ENCODE assay signal across 9 cellular contexts in the genomic region with DNA sequence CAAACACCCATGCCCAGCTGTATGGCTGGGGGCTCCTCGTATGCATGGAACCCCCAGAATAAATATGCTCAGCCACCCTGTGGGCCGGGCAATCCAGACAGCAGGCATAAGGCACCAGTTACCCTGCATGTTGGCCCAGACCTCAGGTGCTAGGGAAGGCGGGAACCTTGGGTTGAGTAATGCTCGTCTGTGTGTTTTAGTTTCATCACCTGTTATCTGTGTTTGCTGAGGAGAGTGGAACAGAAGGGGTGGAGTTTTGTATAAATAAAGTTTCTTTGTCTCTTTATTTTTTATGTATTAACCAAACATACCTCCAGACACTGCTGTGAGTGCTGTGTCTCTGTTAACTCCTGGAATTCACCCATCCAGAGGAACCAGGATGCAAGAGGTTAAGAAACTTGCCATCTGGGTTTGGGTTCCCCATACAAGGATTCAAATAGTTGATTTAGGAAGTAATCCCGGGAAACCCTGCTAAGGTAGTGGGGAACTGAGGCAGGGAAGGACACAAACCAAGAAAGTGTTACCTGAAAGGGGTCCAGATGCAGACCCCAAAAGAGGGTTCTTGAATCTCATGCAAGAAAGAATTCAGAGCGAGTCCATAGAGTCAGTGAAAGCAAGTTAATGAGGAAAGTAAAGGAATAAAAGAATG. TPM values are rescaled to one million over a fixed set of nuclear protein-coding genes. Genes with fewer than 3 reads are reported as not detected.
A peak's percentile ranks its signal among the peaks of the same experiment; 100 is the strongest.
DNase-seq lines count a peak whose midpoint lies in the region; ATAC-seq and TF ChIP-seq lines count a peak whose summit lies in the region.
"Had no signal": no experiment of that assay in that cellular context is flagged by ENCODE, and none has a peak within 500 bp of the region (broad histone marks: within the 10 kb centered on the region; RNA-seq: fewer than 3 reads in every experiment).

No MANE protein-coding gene starts in this region.

- intact Hi-C loops in activated naive CD4-positive, alpha-beta T cell treated with anti-CD3 and anti-CD28 coated beads for 36 hours (cut with micrococcal nuclease) = loop anchor here (5.0 kb wide), 1 partner anchor 112 kb away; no protein-coding TSS in a partner anchor
- intact Hi-C loops in stomach (cut with DNase I; ENCODE audit: low total_unique reads) (loop anchor here (10.0 kb wide), 1 partner anchor 50 kb away; the partner anchor contains the start of gene IL4R), right cardiac atrium (cut with DNase I) (loop anchor here in 3 of 4 donors (2.0 to 10.0 kb wide), 4 partner anchors 130 to 190 kb away; no protein-coding TSS in a partner anchor)

- ATAC-seq in T-cell (replicated peaks in 1 of 4) (no peak), gastroesophageal sphincter (no peak), right cardiac atrium (no peak)

- H3K9me3 ChIP-seq in gastroesophageal sphincter (no peaks in the 10 kb centered on the region), stomach (no peaks in the 10 kb centered on the region), right cardiac atrium (ENCODE audit: control insufficient read depth, low read length) (no peaks in the 10 kb centered on the region)

- peak overlapping the region in 3 of 4 donors; percentile 58 to 70 (median 59) for H3K27ac ChIP-seq in gastroesophageal sphincter
- peak overlapping the region; percentile 35 to 75 (median 52) for H3K27ac ChIP-seq in stomach
- H3K27ac ChIP-seq in right cardiac atrium (ENCODE audit: low read length) = no peak overlapping the region

- peaks cover 51% of the 10 kb centered on the region for H3K36me3 Mint-ChIP-seq in activated naive CD4-positive, alpha-beta T cell treated with anti-CD3 and anti-CD28 coated beads for 36 hours (ENCODE audit: low read depth)
- peaks cover 30% of the 10 kb centered on the region for H3K36me3 Mint-ChIP-seq in T-cell

- H3K27me3 Mint-ChIP-seq in activated naive CD4-positive, alpha-beta T cell treated with anti-CD3 and anti-CD28 coated beads for 36 hours (ENCODE audit: low read depth) = no peaks in the 10 kb centered on the region
- no peaks in the 10 kb centered on the region for H3K27me3 Mint-ChIP-seq in T-cell

- H3K4me1 Mint-ChIP-seq in activated naive CD4-positive, alpha-beta T cell treated with anti-CD3 and anti-CD28 coated beads for 36 hours (ENCODE audit: low read depth) = peaks cover 69% of the 10 kb centered on the region
- H3K4me1 Mint-ChIP-seq in T-cell = peaks cover 56 to 67% (median 59%) of the 10 kb centered on the region in 3 donors

- TF ChIP-seq CTCF in gastroesophageal sphincter (IDR thresholded peaks at IDR 0.05) = no peak
- no peak for TF ChIP-seq CTCF in stomach (IDR thresholded peaks at IDR 0.05)

- H3K4me3 ChIP-seq in gastroesophageal sphincter (no peak overlapping the region), stomach (no peak overlapping the region), right cardiac atrium (ENCODE audit: low read length) (no peak overlapping the region)

- no peak overlapping the region for H3K4me3 Mint-ChIP-seq in activated naive CD4-positive, alpha-beta T cell treated with anti-CD3 and anti-CD28 coated beads for 36 hours
- H3K4me3 Mint-ChIP-seq in T-cell = no peak overlapping the region

- peaks cover 4% of the 10 kb centered on the region for H3K9me3 Mint-ChIP-seq in activated naive CD4-positive, alpha-beta T cell treated with anti-CD3 and anti-CD28 coated beads for 36 hours
- H3K9me3 Mint-ChIP-seq in T-cell = peaks cover 0 to 2% (median 0%) of the 10 kb centered on the region in 3 donors

- CTCF ChIA-PET in activated naive CD4-positive, alpha-beta T cell treated with anti-CD3 and anti-CD28 coated beads for 36 hours (lab: Charles Lee) = interaction anchor here (6.1 to 11.6 kb wide), 2 partner anchors 128 to 185 kb away, joined by 70 to 132 read pairs; no protein-coding TSS in a partner anchor
- CTCF ChIA-PET in T-cell (lab: Charles Lee) = interaction anchor here (0.6 kb wide), 3 partner anchors 15 to 75 kb away, joined by 3 to 4 read pairs (median 3); no protein-coding TSS in a partner anchor

- WGBS in gastroesophageal sphincter (ENCODE audit: low coverage in 1 of 2), 2 donors = 57 to 64% methylated on average over 4 to 5 of the region's 6 CpGs
- WGBS in stomach, 5 donors = 26 to 47% (median 40%) methylated on average over 6 of the region's 6 CpGs
- WGBS in right cardiac atrium = 72% methylated on average over 6 of the region's 6 CpGs

- H3K4me1 ChIP-seq in gastroesophageal sphincter (peaks cover 0 to 35% (median 12%) of the 10 kb centered on the region in 3 donors), stomach (peaks cover 30 to 54% (median 40%) of the 10 kb centered on the region in 4 donors), right cardiac atrium (ENCODE audit: control insufficient read depth, insufficient read depth, low read length) (peaks cover 4% of the 10 kb centered on the region)

- H3K36me3 ChIP-seq in gastroesophageal sphincter = peaks cover 0 to 49% of the 10 kb centered on the region in 2 donors
- H3K36me3 ChIP-seq in stomach = peaks cover 46 to 52% (median 49%) of the 10 kb centered on the region in 4 donors

- TF ChIP-seq POLR2A in gastroesophageal sphincter (IDR thresholded peaks at IDR 0.05) (no peak), stomach (IDR thresholded peaks at IDR 0.05) (no peak)

- peak; percentile 64 for DNase-seq in activated naive CD4-positive, alpha-beta T cell treated with anti-CD3 and anti-CD28 coated beads for 36 hours
- no peak for DNase-seq in activated naive CD4-positive, alpha-beta T cell (lab: John Stamatoyannopoulos, UW)
- no peak for DNase-seq in T-cell
- peak; percentile 62 for DNase-seq in stomach
- DNase-seq in NCI-H2227 treated with DMSO at 0.1 percent for 48 hours (lab: John Stamatoyannopoulos, UW) = no peak
- DNase-seq in right cardiac atrium = no peak
- DNase-seq in dermis blood vessel endothelial cell = no peak
- DNase-seq: hippocampal formation had no signal

- H3K27me3 ChIP-seq in gastroesophageal sphincter (no peaks in the 10 kb centered on the region), stomach (no peaks in the 10 kb centered on the region), right cardiac atrium (ENCODE audit: control insufficient read depth, insufficient read depth) (no peaks in the 10 kb centered on the region)

- POLR2A ChIA-PET in T-cell (lab: Charles Lee) = no interaction called here

- TF ChIP-seq EP300 in gastroesophageal sphincter (IDR thresholded peaks at IDR 0.05) = no peak
- no peak for TF ChIP-seq EP300 in stomach (IDR thresholded peaks at IDR 0.05)

- H3K27ac Mint-ChIP-seq in activated naive CD4-positive, alpha-beta T cell treated with anti-CD3 and anti-CD28 coated beads for 36 hours = peak overlapping the region; percentile 99
- peak overlapping the region; percentile 81 to 85 for H3K27ac Mint-ChIP-seq in T-cell

RNA-seq across cellular contexts. Expression of gene IL21R, which starts 37.4 kb away (rescaled TPM):
- total RNA-seq in activated naive CD4-positive, alpha-beta T cell treated with anti-CD3 and anti-CD28 coated beads for 36 hours = 10 to 100 TPM; 93.8 to 99.2 TPM
- total RNA-seq in T-cell (10 to 100 TPM; 35.6 to 44.3 (median 38.2) TPM), gastroesophageal sphincter (under 1 TPM in 3 of 4 donors, not detected in 1; 0.23 to 0.40 (median 0.25) TPM), stomach (under 1 TPM in 2 of 5 donors, not detected in 3; 0.14 to 0.73 TPM), right cardiac atrium (1 to 10 TPM in 2 of 4 donors, under 1 TPM in 2; 0.65 to 1.4 (median 0.98) TPM), dermis blood vessel endothelial cell (under 0.01 and 0.14 TPM in 2 replicates)
- polyA plus RNA-seq in stomach (under 1 TPM in 2 of 3 donors, not detected in 1; 0.33 to 0.44 TPM), right cardiac atrium (0.34 TPM)

RNA-seq across cellular contexts. Expression of gene IL4R, which starts 50.8 kb away (rescaled TPM):
- 100 to 1,000 TPM; 162 to 170 TPM for total RNA-seq in activated naive CD4-positive, alpha-beta T cell treated with anti-CD3 and anti-CD28 coated beads for 36 hours
- total RNA-seq in T-cell = 100 to 1,000 TPM; 186 to 281 (median 221) TPM
- 100 to 1,000 TPM in 2 of 4 donors, 10 to 100 TPM in 2; 72.3 to 212 (median 110) TPM for total RNA-seq in gastroesophageal sphincter
- total RNA-seq in stomach = 100 to 1,000 TPM in 2 of 5 donors, 10 to 100 TPM in 3; 23.9 to 120 (median 55.2) TPM
- polyA plus RNA-seq in stomach = 10 to 100 TPM; 17.4 to 55.8 (median 18.9) TPM
- 10 to 100 TPM; 19.9 to 51.0 (median 25.7) TPM for total RNA-seq in right cardiac atrium
- polyA plus RNA-seq in right cardiac atrium = 12.3 TPM
- total RNA-seq in dermis blood vessel endothelial cell = 23.9 and 42.9 TPM in 2 replicates

Comparison
In these comparisons a context has a peak if more than half of its experiments do, and no peak if none do; other contexts are left out.
1. DNase-seq: peak in activated naive CD4-positive, alpha-beta T cell treated with anti-CD3 and anti-CD28 coated beads for 36 hours (single experiment) and stomach (single experiment); none in activated naive CD4-positive, alpha-beta T cell (0 of 4), T-cell (0 of 34), NCI-H2227 treated with DMSO at 0.1 percent for 48 hours (single experiment), right cardiac atrium (0 of 3) and dermis blood vessel endothelial cell (single experiment).
2. RNA of gene IL21R, which starts 37.4 kb away (total RNA-seq): 93.8 to 99.2 TPM in activated naive CD4-positive, alpha-beta T cell treated with anti-CD3 and anti-CD28 coated beads for 36 hours and 35.6 to 44.3 TPM in T-cell; 0.65 to 1.4 TPM in right cardiac atrium, 0.23 to 0.40 TPM in gastroesophageal sphincter, 0.14 to 0.73 TPM in stomach and under 0.01 to 0.14 TPM in dermis blood vessel endothelial cell; every median in the first group is over 10 times any median in the second.